In genomic region chr13:40968416-40969000, GRCh38 we compare ENCODE assay signal across 23 cellular contexts. TPM values are rescaled to one million over a fixed set of nuclear protein-coding genes. Genes with fewer than 3 reads are reported as not detected.
DNase-seq lines count a peak whose midpoint lies in the region; ATAC-seq and TF ChIP-seq lines count a peak whose summit lies in the region.
"Had no signal": no experiment of that assay in that cellular context is flagged by ENCODE, and none has a peak within 500 bp of the region (broad histone marks: within the 10 kb centered on the region; RNA-seq: fewer than 3 reads in every experiment).

No MANE protein-coding gene starts in this region.

- H3K9me3 ChIP-seq in BLaER1 (no peaks in the 10 kb centered on the region), right lobe of liver (no peaks in the 10 kb centered on the region)
- H3K9me3 ChIP-seq: SK-N-SH had no signal

- POLR2A ChIA-PET in WTC11 (lab: Charles Lee) = no interaction called here

- TF ChIP-seq CTCF in WTC11 (IDR thresholded peaks at IDR 0.05) (no peak), right lobe of liver (IDR thresholded peaks at IDR 0.05) (no peak), GM20000 (IDR thresholded peaks at IDR 0.05; ENCODE audit: extremely low read depth, missing control alignments) (no peak)

- peaks cover 99% of the 10 kb centered on the region for H3K4me1 ChIP-seq in BLaER1
- H3K4me1 ChIP-seq in right lobe of liver = peaks cover 0 to 24% (median 11%) of the 10 kb centered on the region in 4 donors

- CTCF ChIA-PET in WTC11 (lab: Charles Lee) = no interaction called here

- peaks cover 8% of the 10 kb centered on the region for H3K4me1 Mint-ChIP-seq in WTC11

- peak overlapping the region; percentile 72 for H3K4me2 ChIP-seq in BLaER1
- H3K4me2 ChIP-seq: SK-N-SH had no signal

- no peak overlapping the region for H3K27ac ChIP-seq in BLaER1
- no peak overlapping the region for H3K27ac ChIP-seq in right lobe of liver

- DNase-seq in GM04503 (ENCODE audit: low read depth) = peak; percentile 22
- no peak for DNase-seq in WTC11 (ENCODE audit: low spot score)
- DNase-seq in right lobe of liver = no peak
- no peak for DNase-seq in NCI-H146 (lab: John Stamatoyannopoulos, UW)
- DNase-seq in GM20000 (ENCODE audit: low spot score) = no peak
- DNase-seq in NCI-H526 (lab: John Stamatoyannopoulos, UW) = no peak
- DNase-seq: activated B cell treated with CpG ODN at 0.5 μM for 24 hours; activated CD4-positive, alpha-beta T cell treated with anti-CD3 and anti-CD28 coated beads, Interleukin-2, amount 50 U/mL, for 4 hours; activated naive CD4-positive, alpha-beta T cell treated with Interleukin-2 at 50 U/mL for 16 hours; CD4-positive, alpha-beta memory T cell; cortex of kidney; head of caudate nucleus; HFFc6; Kasumi-1; left colon; NCI-H1092 treated with DMSO at 0.1 percent for 48 hours; NCI-H2029 treated with DMSO at 0.1 percent for 48 hours; NCI-H446; NK-92 treated with Interleukin-12 subunit alpha and Interleukin-12 subunit beta, amount 100 ng/mL, for 24 hours; posterior cingulate gyrus; SK-N-SH had no signal

- H3K4me3 Mint-ChIP-seq in WTC11 = no peak overlapping the region
- H3K4me3 Mint-ChIP-seq: HFFc6; T-helper 2 cell treated with Interferon-gamma antibody and Interleukin-4, amounts not matched to agents 5 μg/mL and 100 μg/mL, for 36 hours had no signal

- peaks cover 81% of the 10 kb centered on the region for H3K36me3 ChIP-seq in BLaER1
- no peaks in the 10 kb centered on the region for H3K36me3 ChIP-seq in right lobe of liver

- no peak overlapping the region for H3K27ac Mint-ChIP-seq in WTC11
- H3K27ac Mint-ChIP-seq: HFFc6; T-helper 2 cell treated with Interferon-gamma antibody and Interleukin-4, amounts not matched to agents 5 μg/mL and 100 μg/mL, for 36 hours had no signal

- TF ChIP-seq POLR2A in right lobe of liver (IDR thresholded peaks at IDR 0.05) = no peak

- H3K4me3 ChIP-seq in BLaER1 (no peak overlapping the region), right lobe of liver (no peak overlapping the region)

- H3K36me3 Mint-ChIP-seq in WTC11 = no peaks in the 10 kb centered on the region

- intact Hi-C loops in right lobe of liver (cut with DNase I) = no loop called here

- ATAC-seq in WTC11 (no peak), right lobe of liver (peak in 3 of 4 donors; percentile 23 to 39 (median 28))
- ATAC-seq: left colon had no signal

- no peak overlapping the region for H3K9ac ChIP-seq in BLaER1
- H3K9ac ChIP-seq: SK-N-SH had no signal

- no peaks in the 10 kb centered on the region for H3K27me3 Mint-ChIP-seq in WTC11 (ENCODE audit: low read depth)
- H3K27me3 Mint-ChIP-seq: activated B cell treated with CpG ODN at 0.5 μM for 24 hours; CD4-positive, alpha-beta memory T cell had no signal

- peaks cover 100% of the 10 kb centered on the region for H4K20me1 ChIP-seq in BLaER1

- no peaks in the 10 kb centered on the region for H3K27me3 ChIP-seq in BLaER1
- H3K27me3 ChIP-seq in right lobe of liver = no peaks in the 10 kb centered on the region

- WGBS in right lobe of liver (ENCODE audit: insufficient coverage, low coverage, low lambda C conversion rate, missing lambda C conversion rate) = 23% methylated on average over 2 of the region's 2 CpGs

- H3K9me3 Mint-ChIP-seq in WTC11 = no peaks in the 10 kb centered on the region
- H3K9me3 Mint-ChIP-seq: activated B cell treated with CpG ODN at 0.5 μM for 24 hours; CD4-positive, alpha-beta memory T cell; HFFc6; T-helper 2 cell treated with Interferon-gamma antibody and Interleukin-4, amounts not matched to agents 5 μg/mL and 100 μg/mL, for 36 hours had no signal

TF ChIP-seq in WTC11, 78 proteins besides CTCF, POLR2A, EP300 and RAD21:
- TF ChIP-seq, protein P1, sequence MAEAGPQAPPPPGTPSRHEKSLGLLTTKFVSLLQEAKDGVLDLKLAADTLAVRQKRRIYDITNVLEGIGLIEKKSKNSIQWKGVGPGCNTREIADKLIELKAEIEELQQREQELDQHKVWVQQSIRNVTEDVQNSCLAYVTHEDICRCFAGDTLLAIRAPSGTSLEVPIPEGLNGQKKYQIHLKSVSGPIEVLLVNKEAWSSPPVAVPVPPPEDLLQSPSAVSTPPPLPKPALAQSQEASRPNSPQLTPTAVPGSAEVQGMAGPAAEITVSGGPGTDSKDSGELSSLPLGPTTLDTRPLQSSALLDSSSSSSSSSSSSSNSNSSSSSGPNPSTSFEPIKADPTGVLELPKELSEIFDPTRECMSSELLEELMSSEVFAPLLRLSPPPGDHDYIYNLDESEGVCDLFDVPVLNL (CRISPR knock-in tag; IDR thresholded peaks at IDR 0.05; ENCODE audit: borderline replicate concordance, low read depth) = no peak
- TF ChIP-seq ZNF121 (CRISPR knock-in tag; IDR thresholded peaks at IDR 0.05) = peak; percentile 32; the same call in 1 of the 2 replicates
- no peak for TF ChIP-seq E2F1 (CRISPR knock-in tag; IDR thresholded peaks at IDR 0.05)
- TF ChIP-seq, protein P2, sequence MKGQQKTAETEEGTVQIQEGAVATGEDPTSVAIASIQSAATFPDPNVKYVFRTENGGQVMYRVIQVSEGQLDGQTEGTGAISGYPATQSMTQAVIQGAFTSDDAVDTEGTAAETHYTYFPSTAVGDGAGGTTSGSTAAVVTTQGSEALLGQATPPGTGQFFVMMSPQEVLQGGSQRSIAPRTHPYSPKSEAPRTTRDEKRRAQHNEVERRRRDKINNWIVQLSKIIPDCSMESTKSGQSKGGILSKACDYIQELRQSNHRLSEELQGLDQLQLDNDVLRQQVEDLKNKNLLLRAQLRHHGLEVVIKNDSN (CRISPR knock-in tag; IDR thresholded peaks at IDR 0.05) = no peak
- TF ChIP-seq, protein P3, sequence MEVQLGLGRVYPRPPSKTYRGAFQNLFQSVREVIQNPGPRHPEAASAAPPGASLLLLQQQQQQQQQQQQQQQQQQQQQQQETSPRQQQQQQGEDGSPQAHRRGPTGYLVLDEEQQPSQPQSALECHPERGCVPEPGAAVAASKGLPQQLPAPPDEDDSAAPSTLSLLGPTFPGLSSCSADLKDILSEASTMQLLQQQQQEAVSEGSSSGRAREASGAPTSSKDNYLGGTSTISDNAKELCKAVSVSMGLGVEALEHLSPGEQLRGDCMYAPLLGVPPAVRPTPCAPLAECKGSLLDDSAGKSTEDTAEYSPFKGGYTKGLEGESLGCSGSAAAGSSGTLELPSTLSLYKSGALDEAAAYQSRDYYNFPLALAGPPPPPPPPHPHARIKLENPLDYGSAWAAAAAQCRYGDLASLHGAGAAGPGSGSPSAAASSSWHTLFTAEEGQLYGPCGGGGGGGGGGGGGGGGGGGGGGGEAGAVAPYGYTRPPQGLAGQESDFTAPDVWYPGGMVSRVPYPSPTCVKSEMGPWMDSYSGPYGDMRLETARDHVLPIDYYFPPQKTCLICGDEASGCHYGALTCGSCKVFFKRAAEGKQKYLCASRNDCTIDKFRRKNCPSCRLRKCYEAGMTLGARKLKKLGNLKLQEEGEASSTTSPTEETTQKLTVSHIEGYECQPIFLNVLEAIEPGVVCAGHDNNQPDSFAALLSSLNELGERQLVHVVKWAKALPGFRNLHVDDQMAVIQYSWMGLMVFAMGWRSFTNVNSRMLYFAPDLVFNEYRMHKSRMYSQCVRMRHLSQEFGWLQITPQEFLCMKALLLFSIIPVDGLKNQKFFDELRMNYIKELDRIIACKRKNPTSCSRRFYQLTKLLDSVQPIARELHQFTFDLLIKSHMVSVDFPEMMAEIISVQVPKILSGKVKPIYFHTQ (CRISPR knock-in tag; IDR thresholded peaks at IDR 0.05) = no peak
- no peak for TF ChIP-seq CREB1 (CRISPR knock-in tag; IDR thresholded peaks at IDR 0.05)

RNA-seq across cellular contexts. Expression of gene ELF1, which starts 50.6 kb away (rescaled TPM):
- total RNA-seq in WTC11 (2021) = 17.4 to 19.3 TPM (median 18.7 TPM) in 3 replicates
- 10 to 100 TPM; 24.1 to 35.4 (median 31.0) TPM for total RNA-seq in right lobe of liver
